6 cellular contexts compared by ENCODE assay signal in the genomic region with DNA sequence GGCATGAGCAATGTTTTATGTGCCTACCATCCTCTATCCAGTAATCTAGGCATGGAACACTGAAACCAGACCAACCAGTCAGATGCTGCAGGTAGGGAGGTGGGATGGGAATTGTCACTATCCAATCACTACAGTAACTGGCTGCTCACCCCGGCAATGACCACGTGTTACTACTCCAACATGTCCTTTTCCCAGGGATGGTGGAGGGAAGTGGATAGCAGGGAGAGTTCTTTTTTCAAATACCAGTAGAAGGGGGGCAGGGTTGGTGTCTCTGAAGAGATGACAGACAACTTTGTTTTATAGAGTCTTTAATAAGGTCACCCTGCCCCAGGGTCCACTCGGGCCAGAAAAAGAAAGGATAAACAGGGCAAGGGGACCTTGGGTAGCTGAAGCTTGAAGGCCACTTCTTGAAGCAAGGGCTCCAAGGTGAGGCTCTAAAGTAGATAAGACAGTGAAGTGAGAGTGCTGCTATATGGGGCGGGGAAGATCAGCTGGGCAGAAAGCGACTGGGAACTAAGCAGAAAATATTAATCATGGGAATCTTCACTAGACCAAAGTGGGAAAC. TPM values are rescaled to one million over a fixed set of nuclear protein-coding genes. Genes with fewer than 3 reads are reported as not detected.
DNase-seq lines count a peak whose midpoint lies in the region; ATAC-seq, FAIRE-seq and TF ChIP-seq lines count a peak whose summit lies in the region.

No MANE protein-coding gene starts in this region.

- no peaks in the 10 kb centered on the region for H3K9me3 Mint-ChIP-seq in WTC11

- POLR2A ChIA-PET in WTC11 (lab: Charles Lee): interaction anchor here (0.5 to 2.3 kb wide), 12 partner anchors 11 to 250 kb away, joined by 3 to 24 read pairs (median 4); partner anchors contain the start of genes ACIN1, C14orf119, HAUS4 and PABPN1

- no peak for FAIRE-seq in urothelium cell line (lab: Jason Lieb, UNC)

- no peak for DNase-seq in AG10803 (ENCODE audit: low read depth)
- DNase-seq in WTC11 (ENCODE audit: low spot score): no peak
- DNase-seq in left kidney (ENCODE audit: low read depth, low spot score): peak; percentile 66
- no peak for DNase-seq in urothelium cell line (ENCODE audit: low spot score)
- no peak for DNase-seq in HK-2 (ENCODE audit: unreplicated experiment)
- DNase-seq in AG08395 (ENCODE audit: low spot score): no peak

- TF ChIP-seq CTCF in AG10803 (conservative IDR thresholded peaks at IDR 0.05; ENCODE audit: low read length): no peak
- no peak for TF ChIP-seq CTCF in WTC11 (IDR thresholded peaks at IDR 0.05)

- peaks cover 38% of the 10 kb centered on the region for H3K4me1 Mint-ChIP-seq in WTC11

- H3K27me3 Mint-ChIP-seq in WTC11 (ENCODE audit: low read depth): no peaks in the 10 kb centered on the region

- peak overlapping the region; percentile 95 for H3K4me3 Mint-ChIP-seq in WTC11

- peak overlapping the region; percentile 92 for H3K4me3 ChIP-seq in AG10803 (ENCODE audit: low read length)

- CTCF ChIA-PET in WTC11 (lab: Charles Lee): interaction anchor here (0.6 to 4.6 kb wide), 20 partner anchors 8 to 294 kb away, joined by 3 to 49 read pairs (median 4); partner anchors contain the start of genes ACIN1, C14orf119, CDH24 and PRMT5

- peak overlapping the region; percentile 96 for H3K27ac Mint-ChIP-seq in WTC11

- ATAC-seq in WTC11: peak; percentile 44

- peaks cover 70% of the 10 kb centered on the region for H3K36me3 Mint-ChIP-seq in WTC11

TF ChIP-seq in WTC11, 78 proteins besides CTCF, POLR2A, EP300 and RAD21:
- TF ChIP-seq, protein P1, sequence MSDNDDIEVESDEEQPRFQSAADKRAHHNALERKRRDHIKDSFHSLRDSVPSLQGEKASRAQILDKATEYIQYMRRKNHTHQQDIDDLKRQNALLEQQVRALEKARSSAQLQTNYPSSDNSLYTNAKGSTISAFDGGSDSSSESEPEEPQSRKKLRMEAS (CRISPR knock-in tag; IDR thresholded peaks at IDR 0.05): 0 out of 2 replicates have a peak, but pooled peaks have one; percentile 13
- TF ChIP-seq, protein P2, sequence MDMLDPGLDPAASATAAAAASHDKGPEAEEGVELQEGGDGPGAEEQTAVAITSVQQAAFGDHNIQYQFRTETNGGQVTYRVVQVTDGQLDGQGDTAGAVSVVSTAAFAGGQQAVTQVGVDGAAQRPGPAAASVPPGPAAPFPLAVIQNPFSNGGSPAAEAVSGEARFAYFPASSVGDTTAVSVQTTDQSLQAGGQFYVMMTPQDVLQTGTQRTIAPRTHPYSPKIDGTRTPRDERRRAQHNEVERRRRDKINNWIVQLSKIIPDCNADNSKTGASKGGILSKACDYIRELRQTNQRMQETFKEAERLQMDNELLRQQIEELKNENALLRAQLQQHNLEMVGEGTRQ (CRISPR knock-in tag; IDR thresholded peaks at IDR 0.05): peak; percentile 62
- TF ChIP-seq, protein P3, sequence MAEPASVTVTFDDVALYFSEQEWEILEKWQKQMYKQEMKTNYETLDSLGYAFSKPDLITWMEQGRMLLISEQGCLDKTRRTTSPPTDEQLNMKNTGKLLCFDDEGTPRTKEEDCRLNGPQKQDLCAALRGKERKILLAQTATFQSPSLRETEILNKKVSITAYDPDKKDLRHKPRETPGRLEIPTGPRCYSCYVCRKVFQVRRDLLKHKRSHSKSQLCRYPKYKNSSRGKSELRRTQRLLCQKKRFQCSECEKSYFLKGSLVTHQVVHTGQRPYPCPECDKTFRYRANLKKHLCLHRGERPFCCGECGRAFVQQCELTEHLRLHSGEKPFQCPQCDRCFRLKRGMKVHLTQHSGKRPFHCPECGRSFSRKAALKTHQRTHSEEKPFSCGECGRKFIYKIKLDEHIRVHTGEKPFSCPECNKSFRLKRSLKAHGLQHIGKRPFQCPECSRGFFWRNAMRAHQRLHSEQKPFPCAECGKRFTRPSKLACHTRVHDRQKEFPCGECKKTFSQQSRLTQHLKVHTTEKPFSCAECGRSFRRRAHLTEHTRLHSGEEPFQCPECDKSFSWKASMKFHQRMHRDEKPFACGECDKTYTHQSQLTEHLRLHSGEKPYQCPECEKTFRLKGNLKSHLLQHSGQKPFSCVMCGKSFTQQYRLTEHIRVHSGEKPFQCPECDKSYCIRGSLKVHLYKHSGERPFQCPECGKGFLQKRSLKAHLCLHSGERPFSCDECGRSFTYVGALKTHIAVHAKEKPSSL (CRISPR knock-in tag; conservative IDR thresholded peaks at IDR 0.05): no peak
- 0 out of 2 replicates have a peak, but pooled peaks have one; percentile 39 for TF ChIP-seq USF1 (CRISPR knock-in tag; IDR thresholded peaks at IDR 0.05)

RNA-seq across cellular contexts. Expression of gene CDH24, which starts 14.7 kb away (rescaled TPM):
- 17.9 to 18.8 TPM (median 18.8 TPM) in 3 replicates for total RNA-seq in WTC11 (2021)

RNA-seq across cellular contexts. Expression of gene ACIN1, which starts 22.9 kb away (rescaled TPM):
- total RNA-seq in WTC11 (2021): 196 to 229 TPM (median 204 TPM) in 3 replicates

RNA-seq across cellular contexts. Expression of gene C14orf119, which starts 23.2 kb away (rescaled TPM):
- 67.8 to 81.3 TPM (median 71.3 TPM) in 3 replicates for total RNA-seq in WTC11 (2021)

RNA-seq across cellular contexts. Expression of gene PSMB11, which starts 30.0 kb away (rescaled TPM):
- not detected in 3 replicates for total RNA-seq in WTC11 (2021)

RNA-seq across cellular contexts. Expression of gene CIROP, which starts 32.7 kb away (rescaled TPM):
- total RNA-seq in WTC11 (2021): 0.07 to 0.11 TPM in 2 of 3 replicates, not detected in the other
